ENCODE assay signal across 10 cellular contexts in the genomic region with DNA sequence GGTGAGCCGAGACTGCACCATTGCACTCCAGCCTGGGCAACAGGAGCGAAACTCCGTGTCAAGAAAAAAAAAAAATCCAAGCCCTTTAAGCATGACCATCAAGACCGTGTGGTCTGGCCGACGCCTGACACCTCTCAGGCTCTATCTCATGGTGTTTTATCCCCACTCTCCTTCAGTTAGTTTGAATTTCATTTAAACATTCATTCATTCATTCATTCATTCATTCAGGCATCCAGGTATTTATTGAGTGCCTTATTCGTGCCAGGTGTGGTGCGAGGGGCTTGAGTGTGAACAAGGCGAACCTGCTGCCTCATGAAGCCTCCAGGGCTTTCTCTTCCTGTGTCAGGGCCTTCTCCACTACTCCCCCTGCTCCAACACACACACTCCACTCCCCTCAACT. TPM values are rescaled to one million over a fixed set of nuclear protein-coding genes. Genes with fewer than 3 reads are reported as not detected.
"Had no signal": no experiment of that assay in that cellular context is flagged by ENCODE, and none has a peak within 500 bp of the region (broad histone marks: within the 10 kb centered on the region; RNA-seq: fewer than 3 reads in every experiment).

No MANE protein-coding gene starts in this region.

- H3K27ac ChIP-seq: HL-60 had no signal

- H3K4me2 ChIP-seq: GM23338 had no signal

- H3K9me3 Mint-ChIP-seq: GM23338, H9, HFFc6, IgD-negative memory B cell had no signal

- H3K4me3 Mint-ChIP-seq: GM23338, H9, HFFc6 had no signal

- H2AFZ ChIP-seq: GM23338 had no signal

- DNase-seq: H9, HCEC 1CT, HFFc6, KG1 had no signal

- H3K4me3 ChIP-seq: GM23338 had no signal

- ATAC-seq: GM23338, HepG2 had no signal

- H3K27ac Mint-ChIP-seq: GM23338, H9, HFFc6, IgD-negative memory B cell had no signal

- FAIRE-seq: H1, H54, HepG2 had no signal

RNA-seq across cellular contexts. Expression of gene OPRD1, which starts 22.6 kb away (rescaled TPM):
- total RNA-seq: HFFc6 had no signal
